19 cellular contexts compared by ENCODE assay signal in the genomic region with DNA sequence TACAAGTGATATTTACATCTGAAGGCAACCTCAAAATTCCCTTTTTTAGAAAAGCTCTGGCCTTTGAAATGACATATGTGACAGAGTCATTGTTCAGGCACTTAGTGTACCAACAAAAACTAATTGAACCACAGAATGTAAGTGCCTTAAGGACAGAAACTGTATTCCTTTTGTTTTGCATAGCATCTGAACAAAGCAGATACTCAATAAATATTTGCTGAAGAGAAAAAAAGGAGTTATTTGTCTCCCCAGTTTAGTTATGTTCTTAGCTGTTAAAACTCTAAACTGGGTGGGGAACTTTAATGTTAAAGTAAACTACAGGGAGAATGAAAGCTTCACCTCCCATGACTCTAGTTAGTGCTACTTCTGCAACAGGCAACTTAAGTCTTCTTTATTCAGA.
"Had no signal": no experiment of that assay in that cellular context is flagged by ENCODE, and none has a peak within 500 bp of the region (broad histone marks: within the 10 kb centered on the region; RNA-seq: fewer than 3 reads in every experiment).

No MANE protein-coding gene starts in this region.

- H3K4me1 Mint-ChIP-seq: natural killer cell, WTC11 had no signal

- H3K4me1 ChIP-seq: spleen, upper lobe of right lung had no signal

- ATAC-seq: activated naive CD4-positive, alpha-beta T cell treated with anti-CD3 and anti-CD28 coated beads, Interleukin-2, amount 50 U/mL, for 72 hours; effector memory CD8-positive, alpha-beta T cell; esophagus mucosa; left ventricle myocardium superior; natural killer cell; upper lobe of right lung; WTC11 had no signal

- DNase-seq: activated T-cell treated with anti-CD3 and anti-CD28 coated beads, Interleukin-2, amount 50 U/mL, for 1 hour; aorta; brain microvascular endothelial cell; central memory CD4-positive, alpha-beta T cell; effector memory CD8-positive, alpha-beta T cell; hippocampal formation; left ventricle myocardium superior; mammary epithelial cell; natural killer cell; spleen; stimulated activated CD4-positive, alpha-beta T cell treated with anti-CD3 and anti-CD28 coated beads, Interleukin-4, amount 100 ng/mL, for 1 hour; stimulated activated naive CD4-positive, alpha-beta T cell; T1000; upper lobe of right lung had no signal

- H3K4me3 ChIP-seq: spleen, thoracic aorta, upper lobe of right lung had no signal

- H3K9me3 ChIP-seq: spleen, thoracic aorta, upper lobe of right lung had no signal

- H3K27me3 ChIP-seq: brain microvascular endothelial cell, spleen, upper lobe of right lung had no signal

- H3K36me3 ChIP-seq: brain microvascular endothelial cell had no signal

- H3K9me3 Mint-ChIP-seq: activated naive CD4-positive, alpha-beta T cell treated with anti-CD3 and anti-CD28 coated beads, Interleukin-2, amount 50 U/mL, for 72 hours; effector memory CD8-positive, alpha-beta T cell; mesothelial cell of epicardium; natural killer cell; WTC11 had no signal

- H3K27ac ChIP-seq: brain microvascular endothelial cell, spleen, thoracic aorta, upper lobe of right lung had no signal

- H3K27ac Mint-ChIP-seq: effector memory CD8-positive, alpha-beta T cell; mesothelial cell of epicardium; natural killer cell had no signal

- H3K27me3 Mint-ChIP-seq: effector memory CD8-positive, alpha-beta T cell had no signal

- H3K36me3 Mint-ChIP-seq: natural killer cell had no signal

- H3K4me3 Mint-ChIP-seq: effector memory CD8-positive, alpha-beta T cell; mesothelial cell of epicardium; natural killer cell; WTC11 had no signal
